8 cellular contexts compared by ENCODE assay signal in the genomic region with DNA sequence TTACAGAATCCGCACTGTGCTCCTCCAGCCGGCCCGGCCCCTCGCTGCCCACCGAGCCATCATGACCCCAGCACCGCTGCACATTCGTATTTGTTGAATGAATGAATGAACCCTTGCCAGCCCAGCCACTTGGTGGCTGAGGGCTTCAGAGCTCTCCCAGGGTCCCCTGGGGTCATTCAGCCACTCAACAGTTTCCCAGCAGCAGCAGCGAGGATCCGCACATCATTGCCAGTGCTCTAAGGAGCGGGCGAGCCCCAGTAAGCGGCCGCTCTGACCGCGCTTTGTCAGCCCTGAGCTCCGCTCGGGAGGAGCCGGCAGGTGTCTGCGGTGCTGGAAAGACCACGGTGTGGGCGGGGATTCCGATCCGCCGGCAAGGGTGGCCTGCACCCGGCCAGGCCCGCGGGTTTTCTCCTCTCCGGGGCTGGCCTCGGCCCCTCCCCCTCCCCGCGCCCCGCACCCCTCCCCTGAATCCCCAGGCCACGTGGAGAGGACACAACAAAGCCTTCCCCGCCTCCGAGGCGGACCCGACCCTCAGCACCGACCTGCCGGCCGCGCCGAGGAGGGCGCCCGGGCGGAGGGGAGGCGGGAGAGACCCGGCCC. TPM values are rescaled to one million over a fixed set of nuclear protein-coding genes. Genes with fewer than 3 reads are reported as not detected.
DNase-seq lines count a peak whose midpoint lies in the region; ATAC-seq and TF ChIP-seq lines count a peak whose summit lies in the region.

No MANE protein-coding gene starts in this region.

- H3K36me3 ChIP-seq in trophoblast cell (ENCODE audit: control insufficient read depth in 1 of 2, insufficient read depth in 2 of 2, low read length in 2 of 2): no peaks in the 10 kb centered on the region

- no peak overlapping the region for H3K9ac ChIP-seq in trophoblast cell (ENCODE audit: low read length)

- H2AK5ac ChIP-seq in trophoblast cell (ENCODE audit: low read length): no peak overlapping the region

- H3K14ac ChIP-seq in trophoblast cell (ENCODE audit: low read length): peak overlapping the region; percentile 80

- no peak overlapping the region for H2BK12ac ChIP-seq in trophoblast cell (ENCODE audit: low read length)

- peak; percentile 68 for DNase-seq in OCI-M1 (lab: John Stamatoyannopoulos, UW)
- peak; percentile 43 for DNase-seq in activated effector memory CD4-positive, alpha-beta T cell treated with Interleukin-2 at 50 U/mL for 16 hours
- DNase-seq in glomerular visceral epithelial cell (ENCODE audit: extremely low spot score): peak; percentile 56
- DNase-seq in trophoblast cell: peak in 1 of 2 donors; percentile 52
- DNase-seq in cortex of kidney (lab: John Stamatoyannopoulos, UW): no peak

- H2AFZ ChIP-seq in trophoblast cell (ENCODE audit: insufficient read depth, low read length, poor library complexity): peak overlapping the region; percentile 32

- H3K27ac ChIP-seq in trophoblast cell (ENCODE audit: low read depth, low read length): no peak overlapping the region

- WGBS in trophoblast cell (ENCODE audit: extremely low coverage, insufficient coverage, insufficient read length): no CpG with 5 or more reads among the region's 47 CpGs

- H2BK120ac ChIP-seq in trophoblast cell (ENCODE audit: insufficient read depth, low read length, poor library complexity): no peak overlapping the region

- H3K79me2 ChIP-seq in trophoblast cell (ENCODE audit: control insufficient read depth, insufficient read depth, low read length, poor library complexity): peaks cover 2% of the 10 kb centered on the region

- H3K27me3 ChIP-seq in trophoblast cell (ENCODE audit: insufficient read depth, low read length): no peaks in the 10 kb centered on the region

- no peak overlapping the region for H4K12ac ChIP-seq in trophoblast cell (ENCODE audit: low read depth, low read length)

- peak; percentile 17 for TF ChIP-seq POLR2A in GM10847 (IDR thresholded peaks at IDR 0.05; ENCODE audit: extremely low read depth, insufficient read length)

- H3K18ac ChIP-seq in trophoblast cell (ENCODE audit: low read length): no peak overlapping the region

- no peak overlapping the region for H3K23ac ChIP-seq in trophoblast cell (ENCODE audit: low read length)

- peak overlapping the region; percentile 74 for H3K4me2 ChIP-seq in trophoblast cell (ENCODE audit: low read length)

- no peak overlapping the region for H2BK5ac ChIP-seq in trophoblast cell (ENCODE audit: low read depth, low read length, poor library complexity)

- peak overlapping the region; percentile 79 for H3K4me3 ChIP-seq in trophoblast cell (ENCODE audit: low read depth, low read length)

- H3K4ac ChIP-seq in trophoblast cell (ENCODE audit: low read depth, low read length): no peak overlapping the region

- H4K8ac ChIP-seq in trophoblast cell (ENCODE audit: low read depth, low read length): no peak overlapping the region

- ATAC-seq in HG03045 (IDR thresholded peaks at IDR 0.05; ENCODE audit: unreplicated experiment): peak; percentile 32
- no peak for ATAC-seq in GM21576 (IDR thresholded peaks at IDR 0.05; ENCODE audit: unreplicated experiment)

- peaks cover 2% of the 10 kb centered on the region for H3K9me3 ChIP-seq in trophoblast cell (ENCODE audit: insufficient read depth, low read depth, low read length)

- H3K79me1 ChIP-seq in trophoblast cell (ENCODE audit: low read length): no peaks in the 10 kb centered on the region

- peaks cover 9 to 10% of the 10 kb centered on the region in 2 experiments for H3K4me1 ChIP-seq in trophoblast cell (ENCODE audit: control insufficient read depth in 1 of 2, insufficient read depth in 2 of 2, low read length in 2 of 2)

- H4K91ac ChIP-seq in trophoblast cell (ENCODE audit: low read depth, low read length): no peak overlapping the region

RNA-seq across cellular contexts. Expression of a gene that starts 0.6 kb away (rescaled TPM):
- polyA plus RNA-seq in trophoblast cell (2013): 11.2 and 12.5 TPM in 2 replicates
